ENCODE assay signal across 17 cellular contexts in genomic region chr5:138636401-138636944, GRCh38.
"Had no signal": no experiment of that assay in that cellular context is flagged by ENCODE, and none has a peak within 500 bp of the region (broad histone marks: within the 10 kb centered on the region; RNA-seq: fewer than 3 reads in every experiment).

No MANE protein-coding gene starts in this region.

- H3K4me3 ChIP-seq: coronary artery, lung had no signal

- ATAC-seq: left cardiac atrium; naive thymus-derived CD4-positive, alpha-beta T cell; right cardiac atrium had no signal

- FAIRE-seq: astrocyte, TTC549 had no signal

- DNase-seq: activated B cell treated with CpG ODN at 0.5 μM for 24 hours; activated CD4-positive, alpha-beta T cell treated with anti-CD3 and anti-CD28 coated beads, Interleukin-2, amount 10 ng/mL, durations not matched to agents 24 days and 14 days; activated naive CD4-positive, alpha-beta T cell treated with anti-CD3 and anti-CD28 coated beads for 36 hours; caudate nucleus; effector CD4-positive, alpha-beta T cell; hypothalamus; left cardiac atrium; naive thymus-derived CD4-positive, alpha-beta T cell; right cardiac atrium; stimulated activated CD4-positive, alpha-beta T cell treated with anti-CD3 and anti-CD28 coated beads, Interleukin-1b, Interleukin-23, amount 100 ng/mL, for 48 hours; stimulated activated naive CD4-positive, alpha-beta T cell; substantia nigra had no signal

- H3K27ac ChIP-seq: coronary artery, epithelial cell of prostate had no signal
